31 cellular contexts compared by ENCODE assay signal in the genomic region with DNA sequence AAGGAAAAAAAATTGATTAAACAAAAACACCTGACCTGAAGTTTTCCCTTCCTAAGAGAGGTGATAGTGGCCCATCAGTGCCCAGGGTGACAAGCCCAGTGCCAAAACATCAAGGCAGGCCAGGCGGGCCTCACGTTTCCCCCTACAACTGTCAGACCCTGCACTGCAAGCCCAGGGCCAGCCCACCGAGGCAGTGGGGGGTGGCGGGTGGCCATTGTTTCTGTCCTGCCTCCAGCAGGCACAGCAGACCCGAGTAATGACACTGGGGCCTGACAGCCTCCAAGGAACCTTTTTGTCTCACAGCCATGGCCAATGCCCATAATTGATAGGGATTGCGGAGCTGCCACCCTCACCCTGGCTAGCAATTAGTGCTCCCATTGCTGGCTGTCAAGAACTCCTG.
"Had no signal": no experiment of that assay in that cellular context is flagged by ENCODE, and none has a peak within 500 bp of the region (broad histone marks: within the 10 kb centered on the region; RNA-seq: fewer than 3 reads in every experiment).

No MANE protein-coding gene starts in this region.

- H3K36me3 Mint-ChIP-seq: activated CD4-positive, alpha-beta memory T cell treated with anti-CD3 and anti-CD28 coated beads for 36 hours; activated CD8-positive, alpha-beta memory T cell treated with anti-CD3 and anti-CD28 coated beads, Interleukin-2, amount 10 ng/mL, durations not matched to agents 7 days and 5 days; activated naive CD4-positive, alpha-beta T cell treated with anti-CD3 and anti-CD28 coated beads, Interleukin-2, amount 50 U/mL, for 24 hours; activated naive CD8-positive, alpha-beta T cell treated with anti-CD3 and anti-CD28 coated beads for 36 hours had no signal

- DNase-seq: activated B cell treated with CpG ODN at 0.5 μM for 24 hours; activated CD4-positive, alpha-beta memory T cell treated with anti-CD3 and anti-CD28 coated beads for 36 hours; activated CD4-positive, alpha-beta T cell treated with anti-CD3 and anti-CD28 coated beads for 48 hours; activated CD4-positive, alpha-beta T cell treated with anti-CD3 and anti-CD28 coated beads, Interleukin-2, amount 50 U/mL, for 1 hour; activated CD8-positive, alpha-beta memory T cell treated with anti-CD3 and anti-CD28 coated beads, Interleukin-2, amount 10 ng/mL, durations not matched to agents 7 days and 5 days; activated CD8-positive, alpha-beta memory T cell treated with anti-CD3 and anti-CD28 coated beads, Interleukin-2, amount 50 U/mL, for 4 hours; activated CD8-positive, alpha-beta T cell treated with anti-CD3 and anti-CD28 coated beads, Interleukin-2, amount 10 ng/mL, durations not matched to agents 7 days and 5 days; activated effector memory CD4-positive, alpha-beta T cell treated with anti-CD3 and anti-CD28 coated beads, Interleukin-2, amount 50 U/mL, for 16 hours; activated naive CD4-positive, alpha-beta T cell treated with anti-CD3 and anti-CD28 coated beads for 36 hours; activated naive CD8-positive, alpha-beta T cell treated with anti-CD3 and anti-CD28 coated beads for 36 hours; activated naive CD8-positive, alpha-beta T cell treated with anti-CD3 and anti-CD28 coated beads, Interleukin-2, amount 50 U/mL, for 24 hours; activated T-cell treated with anti-CD3 and anti-CD28 coated beads, Interleukin-2, amount 50 U/mL, for 1 hour; activated T-cell treated with anti-CD3 and anti-CD28 coated beads, Interleukin-2, amount 50 U/mL, for 48 hours; adrenal gland; amygdala; aorta; body of pancreas; caudate nucleus; cortex of kidney; dermis blood vessel endothelial cell; effector CD4-positive, alpha-beta T cell; effector memory CD8-positive, alpha-beta T cell; foreskin fibroblast; head of caudate nucleus; T-helper 17 cell; T1000; WERI-Rb-1 had no signal

- H3K4me3 Mint-ChIP-seq: activated B cell treated with CpG ODN at 0.5 μM for 24 hours; activated CD4-positive, alpha-beta memory T cell treated with anti-CD3 and anti-CD28 coated beads for 36 hours; activated CD8-positive, alpha-beta memory T cell treated with anti-CD3 and anti-CD28 coated beads, Interleukin-2, amount 10 ng/mL, durations not matched to agents 7 days and 5 days; activated CD8-positive, alpha-beta T cell treated with anti-CD3 and anti-CD28 coated beads, Interleukin-2, amount 10 ng/mL, durations not matched to agents 7 days and 5 days; activated naive CD4-positive, alpha-beta T cell treated with anti-CD3 and anti-CD28 coated beads for 36 hours; activated naive CD4-positive, alpha-beta T cell treated with anti-CD3 and anti-CD28 coated beads, Interleukin-2, amount 50 U/mL, for 24 hours; activated naive CD8-positive, alpha-beta T cell treated with anti-CD3 and anti-CD28 coated beads for 36 hours; activated naive CD8-positive, alpha-beta T cell treated with anti-CD3 and anti-CD28 coated beads, Interleukin-2, amount 50 U/mL, for 24 hours; activated T-helper 1 cell treated with anti-CD3 and anti-CD28 coated beads, Interleukin-12 subunit alpha, Interleukin-12 subunit beta, Interleukin-2, Interleukin-4 antibody, amounts not matched to agents 30 ng/mL and 10 ng/mL and 1 ng/mL, durations not matched to agents 14 hours and 24 hours and 36 hours; effector memory CD8-positive, alpha-beta T cell; T-helper 17 cell; T-helper 2 cell treated with Interferon-gamma antibody and Interleukin-4, amounts not matched to agents 5 μg/mL and 100 μg/mL, for 36 hours had no signal

- H3K4me3 ChIP-seq: adrenal gland, body of pancreas had no signal

- H3K27ac Mint-ChIP-seq: activated B cell treated with CpG ODN at 0.5 μM for 24 hours; activated CD4-positive, alpha-beta memory T cell treated with anti-CD3 and anti-CD28 coated beads for 36 hours; activated CD8-positive, alpha-beta memory T cell treated with anti-CD3 and anti-CD28 coated beads, Interleukin-2, amount 10 ng/mL, durations not matched to agents 7 days and 5 days; activated naive CD4-positive, alpha-beta T cell treated with anti-CD3 and anti-CD28 coated beads for 36 hours; activated naive CD4-positive, alpha-beta T cell treated with anti-CD3 and anti-CD28 coated beads, Interleukin-2, amount 50 U/mL, for 24 hours; activated naive CD8-positive, alpha-beta T cell treated with anti-CD3 and anti-CD28 coated beads for 36 hours; activated naive CD8-positive, alpha-beta T cell treated with anti-CD3 and anti-CD28 coated beads, Interleukin-2, amount 50 U/mL, for 24 hours; activated T-helper 1 cell treated with anti-CD3 and anti-CD28 coated beads, Interleukin-12 subunit alpha, Interleukin-12 subunit beta, Interleukin-2, Interleukin-4 antibody, amounts not matched to agents 30 ng/mL and 10 ng/mL and 1 ng/mL, durations not matched to agents 14 hours and 24 hours and 36 hours; activated T-helper 2 cell treated with anti-CD3 and anti-CD28 coated beads, Interferon-gamma antibody, Interleukin-2, Interleukin-4, amounts not matched to agents 10 μg/mL and 5 μg/mL and 100 μg/mL, durations not matched to agents 14 hours and 24 hours and 36 hours; effector memory CD8-positive, alpha-beta T cell; T-helper 2 cell treated with Interferon-gamma antibody and Interleukin-4, amounts not matched to agents 5 μg/mL and 100 μg/mL, for 36 hours had no signal

- H3K27me3 ChIP-seq: adrenal gland, body of pancreas had no signal

- H3K9me3 Mint-ChIP-seq: activated B cell treated with CpG ODN at 0.5 μM for 24 hours; activated CD4-positive, alpha-beta memory T cell treated with anti-CD3 and anti-CD28 coated beads for 36 hours; activated naive CD4-positive, alpha-beta T cell treated with anti-CD3 and anti-CD28 coated beads for 36 hours; activated naive CD4-positive, alpha-beta T cell treated with anti-CD3 and anti-CD28 coated beads, Interleukin-2, amount 50 U/mL, for 24 hours; activated naive CD8-positive, alpha-beta T cell treated with anti-CD3 and anti-CD28 coated beads for 36 hours; activated naive CD8-positive, alpha-beta T cell treated with anti-CD3 and anti-CD28 coated beads, Interleukin-2, amount 50 U/mL, for 24 hours; activated T-helper 1 cell treated with anti-CD3 and anti-CD28 coated beads, Interleukin-12 subunit alpha, Interleukin-12 subunit beta, Interleukin-2, Interleukin-4 antibody, amounts not matched to agents 30 ng/mL and 10 ng/mL and 1 ng/mL, durations not matched to agents 14 hours and 24 hours and 36 hours; activated T-helper 2 cell treated with anti-CD3 and anti-CD28 coated beads, Interferon-gamma antibody, Interleukin-2, Interleukin-4, amounts not matched to agents 10 μg/mL and 5 μg/mL and 100 μg/mL, durations not matched to agents 14 hours and 24 hours and 36 hours; effector memory CD8-positive, alpha-beta T cell; T-helper 2 cell treated with Interferon-gamma antibody and Interleukin-4, amounts not matched to agents 5 μg/mL and 100 μg/mL, for 36 hours had no signal

- H3K4me1 ChIP-seq: adrenal gland, body of pancreas had no signal

- H3K27ac ChIP-seq: adrenal gland, body of pancreas, WERI-Rb-1 had no signal

- H3K9me3 ChIP-seq: adrenal gland, body of pancreas had no signal

- H3K36me3 ChIP-seq: adrenal gland, WERI-Rb-1 had no signal

- H3K27me3 Mint-ChIP-seq: activated CD8-positive, alpha-beta memory T cell treated with anti-CD3 and anti-CD28 coated beads, Interleukin-2, amount 10 ng/mL, durations not matched to agents 7 days and 5 days; activated naive CD4-positive, alpha-beta T cell treated with anti-CD3 and anti-CD28 coated beads, Interleukin-2, amount 50 U/mL, for 24 hours; activated naive CD8-positive, alpha-beta T cell treated with anti-CD3 and anti-CD28 coated beads for 36 hours; activated naive CD8-positive, alpha-beta T cell treated with anti-CD3 and anti-CD28 coated beads, Interleukin-2, amount 50 U/mL, for 24 hours had no signal
